Comparison of ENCODE assay signal across 1 cellular context in genomic region chr9:137223078-137224040, GRCh38.
TF ChIP-seq lines count a peak whose summit lies in the region.

No MANE protein-coding gene starts in this region.

TF ChIP-seq in K562, 482 proteins besides CTCF, POLR2A, EP300 and RAD21 (continued from another document):
- TF ChIP-seq XRCC5 (IDR thresholded peaks at IDR 0.05; ENCODE audit: low read depth, low read length) (no peak; the same call in 1 of the 2 replicates), ATF7 (IDR thresholded peaks at IDR 0.05) (peak; percentile 56; the same call in 1 of the 2 replicates), DMBX1 (CRISPR knock-in tag; IDR thresholded peaks at IDR 0.05; ENCODE audit: borderline replicate concordance) (no peak), KAT2B (IDR thresholded peaks at IDR 0.05; ENCODE audit: low read depth, low read length) (no peak), FOXK2 (conservative IDR thresholded peaks at IDR 0.05 in 1 of 2, IDR thresholded peaks at IDR 0.05 in 1 of 2; ENCODE audit: low read depth in 2 of 2) (peak in 1 of 2 experiments; percentile 55; a peak in 1 of 4 replicates), PHF8 (IDR thresholded peaks at IDR 0.05; ENCODE audit: borderline replicate concordance, low read length) (peak; percentile 90), IFI16 (CRISPR knock-in tag; IDR thresholded peaks at IDR 0.05) (no peak), MYC (IDR thresholded peaks at IDR 0.05; ENCODE audit: low read depth, low read length) (peak; percentile 81), MYC (CRISPR knock-in tag; IDR thresholded peaks at IDR 0.05; ENCODE audit: borderline replicate concordance, low read depth) (peak; percentile 37; the same call in 1 of the 2 replicates), L3MBTL2 (IDR thresholded peaks at IDR 0.05) (peak; percentile 20; the same call in 1 of the 2 replicates), RCOR1 (IDR thresholded peaks at IDR 0.05; ENCODE audit: borderline replicate concordance in 1 of 2, low read depth in 2 of 2, low read length in 2 of 2) (peak in 1 of 2 experiments; percentile 3; a peak in 1 of 4 replicates), ETV6 (IDR thresholded peaks at IDR 0.05; ENCODE audit: borderline replicate concordance in 1 of 2, low read depth in 2 of 2, low read length in 1 of 2) (peak in 1 of 2 experiments; percentile 17; a peak in 1 of 4 replicates), ETV6 (CRISPR knock-in tag; IDR thresholded peaks at IDR 0.05; ENCODE audit: borderline replicate concordance) (no peak), MAX (CRISPR knock-in tag; IDR thresholded peaks at IDR 0.05) (0 out of 2 replicates have a peak, but pooled peaks have one; percentile 11), ZFX (CRISPR knock-in tag; IDR thresholded peaks at IDR 0.05) (peak; percentile 78), EP400 (IDR thresholded peaks at IDR 0.05) (peak; percentile 67; the same call in 1 of the 2 replicates), PURB (CRISPR knock-in tag; IDR thresholded peaks at IDR 0.05; ENCODE audit: low read depth) (no peak), GABPB1 (CRISPR knock-in tag; IDR thresholded peaks at IDR 0.05) (peak; percentile 92), FOXO4 (CRISPR knock-in tag; IDR thresholded peaks at IDR 0.05) (no peak), KLF1 (tag; IDR thresholded peaks at IDR 0.05) (0 out of 2 replicates have a peak, but pooled peaks have one; percentile 42), CTBP1 (IDR thresholded peaks at IDR 0.05; ENCODE audit: borderline replicate concordance) (peak; percentile 44), ZNF263 (CRISPR knock-in tag; IDR thresholded peaks at IDR 0.05; ENCODE audit: borderline replicate concordance) (no peak; the same call in 1 of the 2 replicates), ZNF395 (CRISPR knock-in tag; IDR thresholded peaks at IDR 0.05) (0 out of 2 replicates have a peak, but pooled peaks have one; percentile 4), SRSF7 (optimal IDR thresholded peaks at IDR 0.05; ENCODE audit: low read depth, low read length) (no peak), ZNF41 (CRISPR knock-in tag; conservative IDR thresholded peaks at IDR 0.05) (no peak)
- TF ChIP-seq, protein P1, sequence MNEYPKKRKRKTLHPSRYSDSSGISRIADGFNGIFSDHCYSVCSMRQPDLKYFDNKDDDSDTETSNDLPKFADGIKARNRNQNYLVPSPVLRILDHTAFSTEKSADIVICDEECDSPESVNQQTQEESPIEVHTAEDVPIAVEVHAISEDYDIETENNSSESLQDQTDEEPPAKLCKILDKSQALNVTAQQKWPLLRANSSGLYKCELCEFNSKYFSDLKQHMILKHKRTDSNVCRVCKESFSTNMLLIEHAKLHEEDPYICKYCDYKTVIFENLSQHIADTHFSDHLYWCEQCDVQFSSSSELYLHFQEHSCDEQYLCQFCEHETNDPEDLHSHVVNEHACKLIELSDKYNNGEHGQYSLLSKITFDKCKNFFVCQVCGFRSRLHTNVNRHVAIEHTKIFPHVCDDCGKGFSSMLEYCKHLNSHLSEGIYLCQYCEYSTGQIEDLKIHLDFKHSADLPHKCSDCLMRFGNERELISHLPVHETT (CRISPR knock-in tag; conservative IDR thresholded peaks at IDR 0.05 in 1 of 2, IDR thresholded peaks at IDR 0.05 in 1 of 2), result peak in 1 of 2 experiments; percentile 85; a peak in 2 of 4 replicates
- TF ChIP-seq, protein P2, sequence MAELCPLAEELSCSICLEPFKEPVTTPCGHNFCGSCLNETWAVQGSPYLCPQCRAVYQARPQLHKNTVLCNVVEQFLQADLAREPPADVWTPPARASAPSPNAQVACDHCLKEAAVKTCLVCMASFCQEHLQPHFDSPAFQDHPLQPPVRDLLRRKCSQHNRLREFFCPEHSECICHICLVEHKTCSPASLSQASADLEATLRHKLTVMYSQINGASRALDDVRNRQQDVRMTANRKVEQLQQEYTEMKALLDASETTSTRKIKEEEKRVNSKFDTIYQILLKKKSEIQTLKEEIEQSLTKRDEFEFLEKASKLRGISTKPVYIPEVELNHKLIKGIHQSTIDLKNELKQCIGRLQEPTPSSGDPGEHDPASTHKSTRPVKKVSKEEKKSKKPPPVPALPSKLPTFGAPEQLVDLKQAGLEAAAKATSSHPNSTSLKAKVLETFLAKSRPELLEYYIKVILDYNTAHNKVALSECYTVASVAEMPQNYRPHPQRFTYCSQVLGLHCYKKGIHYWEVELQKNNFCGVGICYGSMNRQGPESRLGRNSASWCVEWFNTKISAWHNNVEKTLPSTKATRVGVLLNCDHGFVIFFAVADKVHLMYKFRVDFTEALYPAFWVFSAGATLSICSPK (IDR thresholded peaks at IDR 0.05; ENCODE audit: borderline replicate concordance), result no peak
- TF ChIP-seq, protein P3, sequence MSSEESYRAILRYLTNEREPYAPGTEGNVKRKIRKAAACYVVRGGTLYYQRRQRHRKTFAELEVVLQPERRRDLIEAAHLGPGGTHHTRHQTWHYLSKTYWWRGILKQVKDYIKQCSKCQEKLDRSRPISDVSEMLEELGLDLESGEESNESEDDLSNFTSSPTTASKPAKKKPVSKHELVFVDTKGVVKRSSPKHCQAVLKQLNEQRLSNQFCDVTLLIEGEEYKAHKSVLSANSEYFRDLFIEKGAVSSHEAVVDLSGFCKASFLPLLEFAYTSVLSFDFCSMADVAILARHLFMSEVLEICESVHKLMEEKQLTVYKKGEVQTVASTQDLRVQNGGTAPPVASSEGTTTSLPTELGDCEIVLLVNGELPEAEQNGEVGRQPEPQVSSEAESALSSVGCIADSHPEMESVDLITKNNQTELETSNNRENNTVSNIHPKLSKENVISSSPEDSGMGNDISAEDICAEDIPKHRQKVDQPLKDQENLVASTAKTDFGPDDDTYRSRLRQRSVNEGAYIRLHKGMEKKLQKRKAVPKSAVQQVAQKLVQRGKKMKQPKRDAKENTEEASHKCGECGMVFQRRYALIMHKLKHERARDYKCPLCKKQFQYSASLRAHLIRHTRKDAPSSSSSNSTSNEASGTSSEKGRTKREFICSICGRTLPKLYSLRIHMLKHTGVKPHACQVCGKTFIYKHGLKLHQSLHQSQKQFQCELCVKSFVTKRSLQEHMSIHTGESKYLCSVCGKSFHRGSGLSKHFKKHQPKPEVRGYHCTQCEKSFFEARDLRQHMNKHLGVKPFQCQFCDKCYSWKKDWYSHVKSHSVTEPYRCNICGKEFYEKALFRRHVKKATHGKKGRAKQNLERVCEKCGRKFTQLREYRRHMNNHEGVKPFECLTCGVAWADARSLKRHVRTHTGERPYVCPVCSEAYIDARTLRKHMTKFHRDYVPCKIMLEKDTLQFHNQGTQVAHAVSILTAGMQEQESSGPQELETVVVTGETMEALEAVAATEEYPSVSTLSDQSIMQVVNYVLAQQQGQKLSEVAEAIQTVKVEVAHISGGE (CRISPR knock-in tag; IDR thresholded peaks at IDR 0.05), result peak; percentile 80 to 98 (median 96)
TF ChIP-seq in K562: peak in this region for 95.
